1 cellular context compared by ENCODE assay signal in genomic region chr6:30614044-30614842, GRCh38.
TF ChIP-seq lines count a peak whose summit lies in the region.

No MANE protein-coding gene starts in this region.

TF ChIP-seq in K562, 482 proteins besides CTCF, POLR2A, EP300 and RAD21 (continued from another document and continues in another):
- TF ChIP-seq ZBTB11 (CRISPR knock-in tag; IDR thresholded peaks at IDR 0.05), result no peak; a peak in 1 of 6 replicates
- 0 out of 2 replicates have a peak, but pooled peaks have one; percentile 15 for TF ChIP-seq ZEB2 (IDR thresholded peaks at IDR 0.05)
- TF ChIP-seq MTA1 (IDR thresholded peaks at IDR 0.05; ENCODE audit: borderline replicate concordance), result no peak
- TF ChIP-seq TEAD4 (IDR thresholded peaks at IDR 0.05; ENCODE audit: low read length), result no peak
- no peak for TF ChIP-seq TEAD4 (CRISPR knock-in tag; IDR thresholded peaks at IDR 0.05; ENCODE audit: borderline replicate concordance)
- TF ChIP-seq ZNF232 (CRISPR knock-in tag; IDR thresholded peaks at IDR 0.05), result no peak
- TF ChIP-seq MIER1 (IDR thresholded peaks at IDR 0.05; ENCODE audit: low read depth), result no peak
- no peak for TF ChIP-seq MGA (IDR thresholded peaks at IDR 0.05)
- no peak for TF ChIP-seq ZNF239 (CRISPR knock-in tag; IDR thresholded peaks at IDR 0.05)
- no peak for TF ChIP-seq TSC22D4 (tag; IDR thresholded peaks at IDR 0.05)
- TF ChIP-seq, protein P1, sequence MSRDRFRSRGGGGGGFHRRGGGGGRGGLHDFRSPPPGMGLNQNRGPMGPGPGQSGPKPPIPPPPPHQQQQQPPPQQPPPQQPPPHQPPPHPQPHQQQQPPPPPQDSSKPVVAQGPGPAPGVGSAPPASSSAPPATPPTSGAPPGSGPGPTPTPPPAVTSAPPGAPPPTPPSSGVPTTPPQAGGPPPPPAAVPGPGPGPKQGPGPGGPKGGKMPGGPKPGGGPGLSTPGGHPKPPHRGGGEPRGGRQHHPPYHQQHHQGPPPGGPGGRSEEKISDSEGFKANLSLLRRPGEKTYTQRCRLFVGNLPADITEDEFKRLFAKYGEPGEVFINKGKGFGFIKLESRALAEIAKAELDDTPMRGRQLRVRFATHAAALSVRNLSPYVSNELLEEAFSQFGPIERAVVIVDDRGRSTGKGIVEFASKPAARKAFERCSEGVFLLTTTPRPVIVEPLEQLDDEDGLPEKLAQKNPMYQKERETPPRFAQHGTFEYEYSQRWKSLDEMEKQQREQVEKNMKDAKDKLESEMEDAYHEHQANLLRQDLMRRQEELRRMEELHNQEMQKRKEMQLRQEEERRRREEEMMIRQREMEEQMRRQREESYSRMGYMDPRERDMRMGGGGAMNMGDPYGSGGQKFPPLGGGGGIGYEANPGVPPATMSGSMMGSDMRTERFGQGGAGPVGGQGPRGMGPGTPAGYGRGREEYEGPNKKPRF (IDR thresholded peaks at IDR 0.05; ENCODE audit: low read depth, low read length), result no peak
- TF ChIP-seq MYC (IDR thresholded peaks at IDR 0.05; ENCODE audit: low read depth, low read length), result no peak
- peak; percentile 84; the same call in 1 of the 2 replicates for TF ChIP-seq MYC (CRISPR knock-in tag; IDR thresholded peaks at IDR 0.05; ENCODE audit: borderline replicate concordance, low read depth)
- peak; percentile 64; the same call in 1 of the 2 replicates for TF ChIP-seq ZNF780A (CRISPR knock-in tag; IDR thresholded peaks at IDR 0.05)
- no peak for TF ChIP-seq MEF2A (IDR thresholded peaks at IDR 0.05; ENCODE audit: control insufficient read depth, low read depth, low read length)
- TF ChIP-seq ZBTB49 (CRISPR knock-in tag; IDR thresholded peaks at IDR 0.05; ENCODE audit: borderline replicate concordance), result peak; percentile 66; the same call in 1 of the 2 replicates
- TF ChIP-seq NR2C1 (IDR thresholded peaks at IDR 0.05), result no peak
- no peak for TF ChIP-seq NR2C1 (tag; IDR thresholded peaks at IDR 0.05)
- TF ChIP-seq NR1H2 (CRISPR knock-in tag; IDR thresholded peaks at IDR 0.05), result no peak
- TF ChIP-seq, protein P2, sequence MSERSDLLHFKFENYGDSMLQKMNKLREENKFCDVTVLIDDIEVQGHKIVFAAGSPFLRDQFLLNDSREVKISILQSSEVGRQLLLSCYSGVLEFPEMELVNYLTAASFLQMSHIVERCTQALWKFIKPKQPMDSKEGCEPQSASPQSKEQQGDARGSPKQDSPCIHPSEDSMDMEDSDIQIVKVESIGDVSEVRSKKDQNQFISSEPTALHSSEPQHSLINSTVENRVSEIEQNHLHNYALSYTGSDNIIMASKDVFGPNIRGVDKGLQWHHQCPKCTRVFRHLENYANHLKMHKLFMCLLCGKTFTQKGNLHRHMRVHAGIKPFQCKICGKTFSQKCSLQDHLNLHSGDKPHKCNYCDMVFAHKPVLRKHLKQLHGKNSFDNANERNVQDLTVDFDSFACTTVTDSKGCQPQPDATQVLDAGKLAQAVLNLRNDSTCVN (CRISPR knock-in tag; IDR thresholded peaks at IDR 0.05), result peak; percentile 98
- peak; percentile 62; the same call in 1 of the 2 replicates for TF ChIP-seq KLF10 (CRISPR knock-in tag; IDR thresholded peaks at IDR 0.05)
- no peak for TF ChIP-seq SMARCA4 (IDR thresholded peaks at IDR 0.05)
- no peak for TF ChIP-seq ZNF408 (CRISPR knock-in tag; IDR thresholded peaks at IDR 0.05; ENCODE audit: low read depth)
- TF ChIP-seq, protein P3, sequence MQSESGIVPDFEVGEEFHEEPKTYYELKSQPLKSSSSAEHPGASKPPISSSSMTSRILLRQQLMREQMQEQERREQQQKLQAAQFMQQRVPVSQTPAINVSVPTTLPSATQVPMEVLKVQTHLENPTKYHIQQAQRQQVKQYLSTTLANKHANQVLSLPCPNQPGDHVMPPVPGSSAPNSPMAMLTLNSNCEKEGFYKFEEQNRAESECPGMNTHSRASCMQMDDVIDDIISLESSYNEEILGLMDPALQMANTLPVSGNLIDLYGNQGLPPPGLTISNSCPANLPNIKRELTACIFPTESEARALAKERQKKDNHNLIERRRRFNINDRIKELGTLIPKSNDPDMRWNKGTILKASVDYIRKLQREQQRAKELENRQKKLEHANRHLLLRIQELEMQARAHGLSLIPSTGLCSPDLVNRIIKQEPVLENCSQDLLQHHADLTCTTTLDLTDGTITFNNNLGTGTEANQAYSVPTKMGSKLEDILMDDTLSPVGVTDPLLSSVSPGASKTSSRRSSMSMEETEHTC (IDR thresholded peaks at IDR 0.05), result no peak
- TF ChIP-seq ETV5 (CRISPR knock-in tag; IDR thresholded peaks at IDR 0.05; ENCODE audit: low read depth), result 0 out of 2 replicates have a peak, but pooled peaks have one; percentile 55
- TF ChIP-seq ZNF699 (CRISPR knock-in tag; IDR thresholded peaks at IDR 0.05; ENCODE audit: insufficient replicate concordance), result no peak
- no peak for TF ChIP-seq ZNF384 (IDR thresholded peaks at IDR 0.05; ENCODE audit: low read depth, low read length)
- TF ChIP-seq SOX6 (IDR thresholded peaks at IDR 0.05), result no peak
- TF ChIP-seq ZNF253 (CRISPR knock-in tag; conservative IDR thresholded peaks at IDR 0.05), result no peak
- TF ChIP-seq RBM34 (IDR thresholded peaks at IDR 0.05; ENCODE audit: borderline replicate concordance, insufficient read depth, low read length), result no peak
- TF ChIP-seq, protein P4, sequence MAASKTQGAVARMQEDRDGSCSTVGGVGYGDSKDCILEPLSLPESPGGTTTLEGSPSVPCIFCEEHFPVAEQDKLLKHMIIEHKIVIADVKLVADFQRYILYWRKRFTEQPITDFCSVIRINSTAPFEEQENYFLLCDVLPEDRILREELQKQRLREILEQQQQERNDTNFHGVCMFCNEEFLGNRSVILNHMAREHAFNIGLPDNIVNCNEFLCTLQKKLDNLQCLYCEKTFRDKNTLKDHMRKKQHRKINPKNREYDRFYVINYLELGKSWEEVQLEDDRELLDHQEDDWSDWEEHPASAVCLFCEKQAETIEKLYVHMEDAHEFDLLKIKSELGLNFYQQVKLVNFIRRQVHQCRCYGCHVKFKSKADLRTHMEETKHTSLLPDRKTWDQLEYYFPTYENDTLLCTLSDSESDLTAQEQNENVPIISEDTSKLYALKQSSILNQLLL (CRISPR knock-in tag; IDR thresholded peaks at IDR 0.05; ENCODE audit: borderline replicate concordance), result no peak
- no peak for TF ChIP-seq RFX7 (CRISPR knock-in tag; IDR thresholded peaks at IDR 0.05)
- no peak for TF ChIP-seq PRPF4 (IDR thresholded peaks at IDR 0.05; ENCODE audit: insufficient read depth, low read depth, low read length, poor library complexity, severe bottlenecking)
- no peak for TF ChIP-seq SRSF3 (IDR thresholded peaks at IDR 0.05; ENCODE audit: insufficient read depth, low read length)
- TF ChIP-seq HDAC6 (IDR thresholded peaks at IDR 0.05; ENCODE audit: low read depth, low read length), result no peak
- no peak; the same call in 1 of the 2 replicates for TF ChIP-seq ZNF696 (CRISPR knock-in tag; conservative IDR thresholded peaks at IDR 0.05)
- no peak for TF ChIP-seq ZNF778 (CRISPR knock-in tag; IDR thresholded peaks at IDR 0.05)
- TF ChIP-seq MAFG (tag; conservative IDR thresholded peaks at IDR 0.05), result no peak
- no peak for TF ChIP-seq SMC3 (conservative IDR thresholded peaks at IDR 0.05; ENCODE audit: insufficient read depth, low read depth, low read length)
- TF ChIP-seq EHMT2 (IDR thresholded peaks at IDR 0.05), result no peak
